ENCODE assay signal across 23 cellular contexts in genomic region chr2:25411281-25411680, GRCh38.
DNase-seq lines count a peak whose midpoint lies in the region; ATAC-seq and FAIRE-seq lines count a peak whose summit lies in the region.
"Had no signal": no experiment of that assay in that cellular context is flagged by ENCODE, and none has a peak within 500 bp of the region (broad histone marks: within the 10 kb centered on the region; RNA-seq: fewer than 3 reads in every experiment).

No MANE protein-coding gene starts in this region.

- no peaks in the 10 kb centered on the region for H3K36me3 Mint-ChIP-seq in memory B cell
- H3K36me3 Mint-ChIP-seq: activated naive CD4-positive, alpha-beta T cell treated with anti-CD3 and anti-CD28 coated beads, Interleukin-2, amount 50 U/mL, for 72 hours had no signal

- peak overlapping the region; percentile 3; the same call in 1 of the 2 replicates for H3K9ac ChIP-seq in BLaER1

- no peak for DNase-seq in GM18507 (ENCODE audit: extremely low spot score, insufficient read length, low read depth)
- DNase-seq in RPMI8226, result peak; percentile 87
- no peak for DNase-seq in memory B cell (ENCODE audit: low spot score in 2 of 2)
- no peak for DNase-seq in H7
- no peak for DNase-seq in hypothalamus (lab: John Stamatoyannopoulos, UW)
- DNase-seq: ACHN; activated CD4-positive, alpha-beta T cell treated with anti-CD3 and anti-CD28 coated beads, Interleukin-2, amount 50 U/mL, for 4 hours; activated CD8-positive, alpha-beta memory T cell treated with anti-CD3 and anti-CD28 coated beads, Interleukin-2, amount 50 U/mL, for 4 hours; central memory CD4-positive, alpha-beta T cell; KG1; mammary epithelial cell; MV-4-11; NCI-H187; NCI-H526 treated with DMSO at 0.1 percent for 48 hours had no signal

- peaks cover 48% of the 10 kb centered on the region for H3K4me1 ChIP-seq in BLaER1
- H3K4me1 ChIP-seq: prostate gland had no signal

- ATAC-seq in memory B cell (ENCODE audit: low read depth), result peak; percentile 83
- ATAC-seq in activated CD4-positive, CD25-positive, alpha-beta regulatory T cell treated with anti-CD3 and anti-CD28 coated beads, Interleukin-2, amount 50 U/mL, for 24 hours, result no peak
- ATAC-seq: activated naive CD4-positive, alpha-beta T cell treated with anti-CD3 and anti-CD28 coated beads, Interleukin-2, amount 50 U/mL, for 72 hours; SK-N-SH treated with all-trans-retinoic acid at 6 μM for 48 hours had no signal

- FAIRE-seq in GM18507 (lab: Jason Lieb, UNC), result peak; percentile 63
- FAIRE-seq: astrocyte had no signal

- H3K27ac ChIP-seq in BLaER1, result peak overlapping the region; percentile 37
- H3K27ac ChIP-seq: dorsolateral prefrontal cortex, prostate gland had no signal

- H3K36me3 ChIP-seq in BLaER1 (peaks cover 11% of the 10 kb centered on the region), H7 (replicated peaks; ENCODE audit: control insufficient read depth, insufficient read depth, low read length) (no peaks in the 10 kb centered on the region)
- H3K36me3 ChIP-seq: prostate gland had no signal

- H3K9me3 Mint-ChIP-seq in memory B cell, result no peaks in the 10 kb centered on the region
- H3K9me3 Mint-ChIP-seq: activated naive CD4-positive, alpha-beta T cell treated with anti-CD3 and anti-CD28 coated beads, Interleukin-2, amount 50 U/mL, for 72 hours; activated T-helper 2 cell treated with anti-CD3 and anti-CD28 coated beads, Interferon-gamma antibody, Interleukin-2, Interleukin-4, amounts not matched to agents 10 μg/mL and 5 μg/mL and 100 μg/mL, durations not matched to agents 14 hours and 24 hours and 36 hours; T-helper 2 cell treated with Interferon-gamma antibody and Interleukin-4, amounts not matched to agents 5 μg/mL and 100 μg/mL, for 36 hours had no signal

- no peaks in the 10 kb centered on the region for H3K27me3 Mint-ChIP-seq in memory B cell

- H3K4me3 ChIP-seq in BLaER1, result peak overlapping the region; percentile 19; the same call in 1 of the 2 replicates
- no peak overlapping the region for H3K4me3 ChIP-seq in H7 (ENCODE audit: insufficient read depth, low read depth, low read length)
- H3K4me3 ChIP-seq: dorsolateral prefrontal cortex, prostate gland had no signal

- H4K20me1 ChIP-seq in BLaER1, result no peaks in the 10 kb centered on the region

- H3K27ac Mint-ChIP-seq in memory B cell, result peak overlapping the region; percentile 87
- H3K27ac Mint-ChIP-seq: activated naive CD4-positive, alpha-beta T cell treated with anti-CD3 and anti-CD28 coated beads, Interleukin-2, amount 50 U/mL, for 72 hours; activated T-helper 2 cell treated with anti-CD3 and anti-CD28 coated beads, Interferon-gamma antibody, Interleukin-2, Interleukin-4, amounts not matched to agents 10 μg/mL and 5 μg/mL and 100 μg/mL, durations not matched to agents 14 hours and 24 hours and 36 hours; T-helper 2 cell treated with Interferon-gamma antibody and Interleukin-4, amounts not matched to agents 5 μg/mL and 100 μg/mL, for 36 hours had no signal

- peak overlapping the region; percentile 57 for H3K4me3 Mint-ChIP-seq in memory B cell
- H3K4me3 Mint-ChIP-seq: T-helper 2 cell treated with Interferon-gamma antibody and Interleukin-4, amounts not matched to agents 5 μg/mL and 100 μg/mL, for 36 hours had no signal

- H3K27me3 ChIP-seq in BLaER1 (no peaks in the 10 kb centered on the region), H7 (ENCODE audit: control insufficient read depth, insufficient read depth, low read length) (no peaks in the 10 kb centered on the region)
- H3K27me3 ChIP-seq: dorsolateral prefrontal cortex had no signal

- H3K9me3 ChIP-seq in BLaER1, result 0 out of 2 replicates have a peak, but pooled peaks cover 8% of the 10 kb centered on the region
- H3K9me3 ChIP-seq: prostate gland had no signal

- H3K4me1 Mint-ChIP-seq in memory B cell, result peaks cover 42% of the 10 kb centered on the region

- H3K4me2 ChIP-seq in BLaER1, result peak overlapping the region; percentile 80
